Comparison of ENCODE assay signal across 24 cellular contexts in the genomic region with DNA sequence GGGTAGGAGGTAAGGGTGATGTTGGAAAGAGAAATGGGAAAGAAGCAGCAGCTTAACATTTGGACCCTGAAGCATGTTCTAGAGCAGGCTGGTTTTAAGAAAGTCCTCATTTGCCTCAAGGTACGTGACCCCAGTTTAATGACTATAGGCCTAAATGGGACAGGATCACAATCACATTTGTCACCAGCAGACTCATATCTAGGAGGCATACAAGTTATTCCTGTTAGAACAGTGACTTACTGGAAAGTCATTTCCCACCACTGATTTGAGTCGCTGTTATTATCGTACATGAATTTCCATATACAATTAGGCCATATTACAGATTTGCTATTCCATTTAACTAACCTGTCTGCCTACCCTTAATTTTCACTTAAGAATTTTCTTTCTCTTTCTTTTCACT.
DNase-seq lines count a peak whose midpoint lies in the region; ATAC-seq, FAIRE-seq and TF ChIP-seq lines count a peak whose summit lies in the region.
"Had no signal": no experiment of that assay in that cellular context is flagged by ENCODE, and none has a peak within 500 bp of the region (broad histone marks: within the 10 kb centered on the region; RNA-seq: fewer than 3 reads in every experiment).

No MANE protein-coding gene starts in this region.

- intact Hi-C loops in MCF 10A (cut with micrococcal nuclease), result no loop called here

- no peaks in the 10 kb centered on the region for H4K20me1 ChIP-seq in GM23338 (replicated peaks; ENCODE audit: insufficient read depth)
- H4K20me1 ChIP-seq: BLaER1 treated with 17β-estradiol and CSF1 and Interleukin-3, amounts not matched to agents 10 nM and 100 nM had no signal

- no TSS peak for BruUV-seq in MCF 10A (replicated peaks; lab: Mats Ljungman, UMichigan)

- DNase-seq in GM23338 (ENCODE audit: low spot score), result no peak
- DNase-seq in bronchial epithelial cell (ENCODE audit: low read depth), result peak; percentile 8
- DNase-seq in mesothelial cell of epicardium (ENCODE audit: low spot score in 2 of 2, unreplicated experiment in 2 of 2), result no peak
- no peak for DNase-seq in hepatic stellate cell (ENCODE audit: low spot score)
- DNase-seq in MCF 10A (ENCODE audit: unreplicated experiment), result no peak
- DNase-seq: 8988T; ACHN; AML-193; BE2C; Calu3; CD4-positive, alpha-beta T cell; CD8-positive, alpha-beta memory T cell; DMS53; DMS79 treated with DMSO at 0.1 percent for 48 hours; GF-D8; GOT3; H7; HCEC 1CT had no signal

- TF ChIP-seq CTCF in GM23338 (conservative IDR thresholded peaks at IDR 0.05; ENCODE audit: low read depth in 2 of 2) (no peak), bronchial epithelial cell (IDR thresholded peaks at IDR 0.05; ENCODE audit: insufficient read depth, low read length, severe bottlenecking) (no peak), mesothelial cell of epicardium (IDR thresholded peaks at IDR 0.05; ENCODE audit: unreplicated experiment) (no peak), MCF 10A (IDR thresholded peaks at IDR 0.05; ENCODE audit: unreplicated experiment) (no peak)

- H3K9me2 ChIP-seq in GM23338 (ENCODE audit: insufficient read depth), result peaks cover 5% of the 10 kb centered on the region; the same call in 1 of the 2 replicates

- POLR2A ChIA-PET in MCF 10A (lab: Yijun Ruan, JAX), result no interaction called here

- H3K27ac Mint-ChIP-seq in GM23338 (no peak overlapping the region), mesothelial cell of epicardium (peak overlapping the region; percentile 18), MCF 10A (ENCODE audit: low read depth, unreplicated experiment) (no peak overlapping the region)
- H3K27ac Mint-ChIP-seq: CD14-positive monocyte; CD4-positive, alpha-beta T cell; CD8-positive, alpha-beta memory T cell had no signal

- FAIRE-seq in bronchial epithelial cell (lab: Jason Lieb, UNC), result no peak
- FAIRE-seq: A549, GM12891, GM18507 had no signal

- no peaks in the 10 kb centered on the region for H3K79me2 ChIP-seq in GM23338 (replicated peaks; ENCODE audit: insufficient read depth)

- no peaks in the 10 kb centered on the region for H3K36me3 ChIP-seq in GM23338 (ENCODE audit: insufficient read depth)
- H3K36me3 ChIP-seq in bronchial epithelial cell (ENCODE audit: control insufficient read depth, insufficient read depth, low read length), result no peaks in the 10 kb centered on the region
- H3K36me3 ChIP-seq: BE2C; BLaER1 treated with 17β-estradiol and CSF1 and Interleukin-3, amounts not matched to agents 10 nM and 100 nM had no signal

- H3K27me3 Mint-ChIP-seq in GM23338 (ENCODE audit: insufficient read depth, low read depth, poor library complexity) (peaks cover 4% of the 10 kb centered on the region), mesothelial cell of epicardium (ENCODE audit: low read depth) (no peaks in the 10 kb centered on the region), MCF 10A (ENCODE audit: insufficient read depth, unreplicated experiment) (peaks cover 37% of the 10 kb centered on the region)
- H3K27me3 Mint-ChIP-seq: CD4-positive, alpha-beta T cell; CD8-positive, alpha-beta memory T cell had no signal

- no peak for ATAC-seq in GM23338
- no peak for ATAC-seq in GM18858 (IDR thresholded peaks at IDR 0.05; ENCODE audit: unreplicated experiment)
- ATAC-seq: A549 had no signal

- H3K4me1 ChIP-seq in GM23338 (ENCODE audit: insufficient read depth), result peaks cover 34% of the 10 kb centered on the region
- H3K4me1 ChIP-seq: A549; BE2C; BLaER1 treated with 17β-estradiol and CSF1 and Interleukin-3, amounts not matched to agents 10 nM and 100 nM had no signal

- H3K27ac ChIP-seq in GM23338 (ENCODE audit: low read depth), result no peak overlapping the region
- H3K27ac ChIP-seq: A549; BLaER1 treated with 17β-estradiol and CSF1 and Interleukin-3, amounts not matched to agents 10 nM and 100 nM had no signal

- no peaks in the 10 kb centered on the region for H3K27me3 ChIP-seq in GM23338 (ENCODE audit: insufficient read depth)
- no peaks in the 10 kb centered on the region for H3K27me3 ChIP-seq in bronchial epithelial cell (ENCODE audit: control insufficient read depth, insufficient read depth, low read length)
- H3K27me3 ChIP-seq: BE2C; BLaER1 treated with 17β-estradiol and CSF1 and Interleukin-3, amounts not matched to agents 10 nM and 100 nM had no signal

- H3K4me3 ChIP-seq in GM23338, result no peak overlapping the region
- no peak overlapping the region for H3K4me3 ChIP-seq in bronchial epithelial cell (ENCODE audit: low read depth, low read length)
- H3K4me3 ChIP-seq: A549; BLaER1 treated with 17β-estradiol and CSF1 and Interleukin-3, amounts not matched to agents 10 nM and 100 nM had no signal

- H3K9me3 Mint-ChIP-seq in GM23338 (peaks cover 5% of the 10 kb centered on the region; the same call in 2 of the 3 replicates), mesothelial cell of epicardium (peaks cover 8% of the 10 kb centered on the region), MCF 10A (ENCODE audit: unreplicated experiment) (no peaks in the 10 kb centered on the region)
- H3K9me3 Mint-ChIP-seq: CD4-positive, alpha-beta T cell; CD8-positive, alpha-beta memory T cell had no signal

- CTCF ChIA-PET in MCF 10A (lab: Yijun Ruan, JAX), result interaction anchor here (0.8 to 1.8 kb wide), 3 partner anchors 15 to 58 kb away, joined by 3 to 6 read pairs (median 3); no protein-coding TSS in a partner anchor

- H3K36me3 Mint-ChIP-seq in GM23338 (ENCODE audit: low read depth) (no peaks in the 10 kb centered on the region), mesothelial cell of epicardium (no peaks in the 10 kb centered on the region), MCF 10A (ENCODE audit: insufficient read depth, unreplicated experiment) (no peaks in the 10 kb centered on the region)
- H3K36me3 Mint-ChIP-seq: CD14-positive monocyte; CD8-positive, alpha-beta memory T cell had no signal

- H3F3A ChIP-seq in GM23338 (replicated peaks; ENCODE audit: low read depth), result no peaks in the 10 kb centered on the region

- H2AFZ ChIP-seq in GM23338, result no peak overlapping the region

- 0 out of 2 replicates have a peak overlapping the region, but pooled peaks have one; percentile 36 for H3K4me2 ChIP-seq in GM23338
- H3K4me2 ChIP-seq: A549; BLaER1 treated with 17β-estradiol and CSF1 and Interleukin-3, amounts not matched to agents 10 nM and 100 nM had no signal

- H3K4me3 Mint-ChIP-seq in GM23338 (no peak overlapping the region), mesothelial cell of epicardium (no peak overlapping the region), MCF 10A (ENCODE audit: unreplicated experiment) (no peak overlapping the region)
- H3K4me3 Mint-ChIP-seq: CD14-positive monocyte; CD4-positive, alpha-beta T cell; CD8-positive, alpha-beta memory T cell had no signal

- H3K4me1 Mint-ChIP-seq in GM23338 (peaks cover 39% of the 10 kb centered on the region), mesothelial cell of epicardium (peaks cover 51% of the 10 kb centered on the region), MCF 10A (ENCODE audit: insufficient read depth, unreplicated experiment) (peaks cover 16% of the 10 kb centered on the region)

TF ChIP-seq in GM23338, 12 proteins besides CTCF, POLR2A, EP300 and RAD21 (continues in another document):
- TF ChIP-seq, protein P1, sequence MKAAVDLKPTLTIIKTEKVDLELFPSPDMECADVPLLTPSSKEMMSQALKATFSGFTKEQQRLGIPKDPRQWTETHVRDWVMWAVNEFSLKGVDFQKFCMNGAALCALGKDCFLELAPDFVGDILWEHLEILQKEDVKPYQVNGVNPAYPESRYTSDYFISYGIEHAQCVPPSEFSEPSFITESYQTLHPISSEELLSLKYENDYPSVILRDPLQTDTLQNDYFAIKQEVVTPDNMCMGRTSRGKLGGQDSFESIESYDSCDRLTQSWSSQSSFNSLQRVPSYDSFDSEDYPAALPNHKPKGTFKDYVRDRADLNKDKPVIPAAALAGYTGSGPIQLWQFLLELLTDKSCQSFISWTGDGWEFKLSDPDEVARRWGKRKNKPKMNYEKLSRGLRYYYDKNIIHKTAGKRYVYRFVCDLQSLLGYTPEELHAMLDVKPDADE (IDR thresholded peaks at IDR 0.05), result no peak
- no peak for TF ChIP-seq STAT1 (IDR thresholded peaks at IDR 0.05; ENCODE audit: unreplicated experiment)
- TF ChIP-seq POLR2AphosphoS5 (IDR thresholded peaks at IDR 0.05; ENCODE audit: low read depth), result no peak
- TF ChIP-seq NANOG (IDR thresholded peaks at IDR 0.05; ENCODE audit: borderline replicate concordance), result no peak
- TF ChIP-seq CREB1 (CRISPR knock-in tag; IDR thresholded peaks at IDR 0.05; ENCODE audit: low read depth), result no peak
- TF ChIP-seq, protein P2, sequence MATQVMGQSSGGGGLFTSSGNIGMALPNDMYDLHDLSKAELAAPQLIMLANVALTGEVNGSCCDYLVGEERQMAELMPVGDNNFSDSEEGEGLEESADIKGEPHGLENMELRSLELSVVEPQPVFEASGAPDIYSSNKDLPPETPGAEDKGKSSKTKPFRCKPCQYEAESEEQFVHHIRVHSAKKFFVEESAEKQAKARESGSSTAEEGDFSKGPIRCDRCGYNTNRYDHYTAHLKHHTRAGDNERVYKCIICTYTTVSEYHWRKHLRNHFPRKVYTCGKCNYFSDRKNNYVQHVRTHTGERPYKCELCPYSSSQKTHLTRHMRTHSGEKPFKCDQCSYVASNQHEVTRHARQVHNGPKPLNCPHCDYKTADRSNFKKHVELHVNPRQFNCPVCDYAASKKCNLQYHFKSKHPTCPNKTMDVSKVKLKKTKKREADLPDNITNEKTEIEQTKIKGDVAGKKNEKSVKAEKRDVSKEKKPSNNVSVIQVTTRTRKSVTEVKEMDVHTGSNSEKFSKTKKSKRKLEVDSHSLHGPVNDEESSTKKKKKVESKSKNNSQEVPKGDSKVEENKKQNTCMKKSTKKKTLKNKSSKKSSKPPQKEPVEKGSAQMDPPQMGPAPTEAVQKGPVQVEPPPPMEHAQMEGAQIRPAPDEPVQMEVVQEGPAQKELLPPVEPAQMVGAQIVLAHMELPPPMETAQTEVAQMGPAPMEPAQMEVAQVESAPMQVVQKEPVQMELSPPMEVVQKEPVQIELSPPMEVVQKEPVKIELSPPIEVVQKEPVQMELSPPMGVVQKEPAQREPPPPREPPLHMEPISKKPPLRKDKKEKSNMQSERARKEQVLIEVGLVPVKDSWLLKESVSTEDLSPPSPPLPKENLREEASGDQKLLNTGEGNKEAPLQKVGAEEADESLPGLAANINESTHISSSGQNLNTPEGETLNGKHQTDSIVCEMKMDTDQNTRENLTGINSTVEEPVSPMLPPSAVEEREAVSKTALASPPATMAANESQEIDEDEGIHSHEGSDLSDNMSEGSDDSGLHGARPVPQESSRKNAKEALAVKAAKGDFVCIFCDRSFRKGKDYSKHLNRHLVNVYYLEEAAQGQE (IDR thresholded peaks at IDR 0.05; ENCODE audit: unreplicated experiment), result no peak
- no peak for TF ChIP-seq JUNB (IDR thresholded peaks at IDR 0.05; ENCODE audit: unreplicated experiment)
- no peak for TF ChIP-seq EZH2phosphoT487 (IDR thresholded peaks at IDR 0.05; ENCODE audit: unreplicated experiment)
- no peak for TF ChIP-seq ZNF114 (CRISPR knock-in tag; IDR thresholded peaks at IDR 0.05)
